ENCODE assay signal across 24 cellular contexts in the genomic region with DNA sequence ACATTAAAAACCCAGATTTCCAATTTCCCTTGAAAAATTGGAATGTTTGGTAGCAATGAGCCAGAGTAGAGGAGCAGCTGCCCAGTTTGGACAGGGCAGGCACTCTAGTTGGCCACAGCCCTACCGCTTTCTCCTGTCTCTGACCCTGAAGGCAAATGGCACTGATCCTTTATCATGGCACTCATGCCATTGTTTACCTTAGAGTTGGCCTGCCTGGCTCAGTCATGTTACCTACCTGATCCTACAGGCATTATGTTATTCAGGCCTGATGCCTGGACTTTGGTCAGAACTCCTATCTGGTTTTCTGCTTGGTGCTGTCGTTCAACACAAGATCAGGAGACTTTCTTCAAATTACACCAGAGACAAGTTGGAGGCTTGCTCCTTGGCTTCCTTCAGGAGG. TPM values are rescaled to one million over a fixed set of nuclear protein-coding genes. Genes with fewer than 3 reads are reported as not detected.
DNase-seq lines count a peak whose midpoint lies in the region; ATAC-seq, FAIRE-seq and TF ChIP-seq lines count a peak whose summit lies in the region.
"Had no signal": no experiment of that assay in that cellular context is flagged by ENCODE, and none has a peak within 500 bp of the region (broad histone marks: within the 10 kb centered on the region; RNA-seq: fewer than 3 reads in every experiment).

No MANE protein-coding gene starts in this region.

- no peaks in the 10 kb centered on the region for H3K9me3 Mint-ChIP-seq in activated naive CD4-positive, alpha-beta T cell treated with anti-CD3 and anti-CD28 coated beads, Interleukin-2, amount 50 U/mL, for 24 hours
- peaks cover 2% of the 10 kb centered on the region for H3K9me3 Mint-ChIP-seq in activated CD4-positive, alpha-beta T cell treated with anti-CD3 and anti-CD28 coated beads for 36 hours (ENCODE audit: low read depth)
- H3K9me3 Mint-ChIP-seq: CD4-positive, alpha-beta T cell; CD8-positive, alpha-beta memory T cell had no signal

- no peak for TF ChIP-seq RAD21 in H1 (IDR thresholded peaks at IDR 0.05 in 1 of 2, conservative IDR thresholded peaks at IDR 0.05 in 1 of 2; ENCODE audit: low read depth in 2 of 2, low read length in 2 of 2)

- H3K4me1 ChIP-seq in H1 (replicated peaks in 1 of 4; ENCODE audit: control insufficient read depth in 3 of 4, insufficient read depth in 4 of 4, low read length in 3 of 4), result no peaks in the 10 kb centered on the region
- no peaks in the 10 kb centered on the region for H3K4me1 ChIP-seq in small intestine (ENCODE audit: control insufficient read depth in 2 of 2, insufficient read depth in 1 of 2, low read depth in 1 of 2, low read length in 1 of 2)
- no peaks in the 10 kb centered on the region for H3K4me1 ChIP-seq in right lobe of liver

- H3K27ac Mint-ChIP-seq in activated naive CD4-positive, alpha-beta T cell treated with anti-CD3 and anti-CD28 coated beads, Interleukin-2, amount 50 U/mL, for 24 hours, result peak overlapping the region; percentile 41
- no peak overlapping the region for H3K27ac Mint-ChIP-seq in activated CD4-positive, alpha-beta T cell treated with anti-CD3 and anti-CD28 coated beads for 36 hours
- H3K27ac Mint-ChIP-seq: B cell; CD14-positive monocyte; CD4-positive, alpha-beta T cell; CD8-positive, alpha-beta memory T cell had no signal

- no peaks in the 10 kb centered on the region for H3K79me2 ChIP-seq in H1 (ENCODE audit: control insufficient read depth in 1 of 2, insufficient read depth in 2 of 2, low read length in 2 of 2)

- no peaks in the 10 kb centered on the region for H3K27me3 Mint-ChIP-seq in activated naive CD4-positive, alpha-beta T cell treated with anti-CD3 and anti-CD28 coated beads, Interleukin-2, amount 50 U/mL, for 24 hours
- H3K27me3 Mint-ChIP-seq in activated CD4-positive, alpha-beta T cell treated with anti-CD3 and anti-CD28 coated beads for 36 hours, result peaks cover 6% of the 10 kb centered on the region

- DNase-seq in activated naive CD4-positive, alpha-beta T cell treated with anti-CD3 and anti-CD28 coated beads, Interleukin-2, amount 50 U/mL, for 16 hours, result no peak
- DNase-seq in H1 (ENCODE audit: low read depth in 1 of 2, low spot score in 2 of 2) (no peak), small intestine (peak; percentile 21), NAMALWA (ENCODE audit: low spot score) (no peak), right lobe of liver (no peak)
- DNase-seq in activated CD4-positive, alpha-beta T cell treated with anti-CD3 and anti-CD28 coated beads for 36 hours, result no peak
- DNase-seq: CD4-positive, alpha-beta T cell; CD8-positive, alpha-beta memory T cell; DMS 273 treated with DMSO at 0.1 percent for 48 hours; DMS79; EL; GF-D8; GOT3; H7; HCEC 1CT had no signal

- H2BK15ac ChIP-seq in H1 (ENCODE audit: low read length), result no peak overlapping the region

- no peaks in the 10 kb centered on the region for H3K4me1 Mint-ChIP-seq in activated naive CD4-positive, alpha-beta T cell treated with anti-CD3 and anti-CD28 coated beads, Interleukin-2, amount 50 U/mL, for 24 hours
- H3K4me1 Mint-ChIP-seq in activated CD4-positive, alpha-beta T cell treated with anti-CD3 and anti-CD28 coated beads for 36 hours, result no peaks in the 10 kb centered on the region
- H3K4me1 Mint-ChIP-seq: CD14-positive monocyte; CD8-positive, alpha-beta memory T cell had no signal

- H3K36me3 ChIP-seq in H1 (ENCODE audit: control insufficient read depth in 2 of 4, insufficient read depth in 4 of 4, low read length in 3 of 4) (no peaks in the 10 kb centered on the region), small intestine (ENCODE audit: control insufficient read depth in 2 of 2, insufficient read depth in 2 of 2, low read length in 2 of 2) (no peaks in the 10 kb centered on the region), right lobe of liver (no peaks in the 10 kb centered on the region)
- H3K36me3 ChIP-seq: BLaER1 treated with 17β-estradiol and CSF1 and Interleukin-3, amounts not matched to agents 10 nM and 100 nM had no signal

- WGBS in H1 (ENCODE audit: extremely low coverage in 1 of 2, insufficient coverage in 1 of 2, insufficient read length in 1 of 2, insufficient replicate concordance in 2 of 2, low coverage in 1 of 2, low lambda C conversion rate in 2 of 2, missing lambda C conversion rate in 1 of 2), 2 experiments, result 83% methylated on average over 2 of the region's 2 CpGs; no CpG with 5 or more reads in 1 of the 2 experiments
- 50 to 82% (median 52%) methylated on average over 2 of the region's 2 CpGs for WGBS in small intestine, 3 donors
- 40% methylated on average over 1 of the region's 2 CpGs for WGBS in right lobe of liver (ENCODE audit: insufficient coverage, low coverage, low lambda C conversion rate, missing lambda C conversion rate)

- H3K27me3 ChIP-seq in H1 (replicated peaks in 1 of 4; ENCODE audit: control insufficient read depth in 3 of 4, extremely low read depth in 1 of 4, insufficient read depth in 3 of 4, low read length in 3 of 4) (no peaks in the 10 kb centered on the region), small intestine (ENCODE audit: control insufficient read depth in 2 of 2, insufficient read depth in 2 of 2, low read length in 2 of 2) (no peaks in the 10 kb centered on the region), right lobe of liver (no peaks in the 10 kb centered on the region)
- H3K27me3 ChIP-seq: BLaER1 treated with 17β-estradiol and CSF1 and Interleukin-3, amounts not matched to agents 10 nM and 100 nM had no signal

- H3K9ac ChIP-seq in H1 (replicated peaks in 1 of 4; ENCODE audit: extremely low read depth in 1 of 4, low read depth in 3 of 4, low read length in 3 of 4), result no peak overlapping the region
- H3K9ac ChIP-seq: BLaER1 treated with 17β-estradiol and CSF1 and Interleukin-3, amounts not matched to agents 10 nM and 100 nM had no signal

- no peak overlapping the region for H3K4me3 ChIP-seq in H1 (ENCODE audit: extremely low read depth in 1 of 4, insufficient read depth in 2 of 4, low read depth in 3 of 4, low read length in 4 of 4)
- no peak overlapping the region for H3K4me3 ChIP-seq in small intestine (ENCODE audit: low read depth in 1 of 2, low read length in 2 of 2)
- no peak overlapping the region for H3K4me3 ChIP-seq in right lobe of liver
- H3K4me3 ChIP-seq: BLaER1 treated with 17β-estradiol and CSF1 and Interleukin-3, amounts not matched to agents 10 nM and 100 nM had no signal

- FAIRE-seq in H1 (lab: Jason Lieb, UNC) (no peak), small intestine (lab: Jason Lieb, UNC) (no peak)
- FAIRE-seq: A204.1, D721Med, GM12891, GM18507 had no signal

- TF ChIP-seq POLR2A in H1 (IDR thresholded peaks at IDR 0.05; ENCODE audit: control extremely low read depth in 1 of 2, low read depth in 2 of 2, low read length in 2 of 2), result no peak
- no peak for TF ChIP-seq POLR2A in right lobe of liver (IDR thresholded peaks at IDR 0.05)

- ATAC-seq in activated CD4-positive, alpha-beta T cell treated with anti-CD3 and anti-CD28 coated beads for 36 hours, result no peak
- ATAC-seq in right lobe of liver, result no peak

- H3K56ac ChIP-seq in H1 (replicated peaks; ENCODE audit: insufficient read length, low read depth, low read length), result no peak overlapping the region

- H4K20me1 ChIP-seq in H1 (replicated peaks in 1 of 2; ENCODE audit: control insufficient read depth in 1 of 2, insufficient read depth in 2 of 2, low read length in 2 of 2), result no peaks in the 10 kb centered on the region
- H4K20me1 ChIP-seq: BLaER1 treated with 17β-estradiol and CSF1 and Interleukin-3, amounts not matched to agents 10 nM and 100 nM had no signal

- TF ChIP-seq EP300 in H1 (IDR thresholded peaks at IDR 0.05; ENCODE audit: borderline replicate concordance in 1 of 2, low read depth in 2 of 2, low read length in 2 of 2), result no peak

- no peaks in the 10 kb centered on the region for H3K79me1 ChIP-seq in H1 (ENCODE audit: low read depth, low read length)

- H3K27ac ChIP-seq in H1 (ENCODE audit: low read depth, low read length), result no peak overlapping the region
- no peak overlapping the region for H3K27ac ChIP-seq in small intestine (ENCODE audit: low read depth in 1 of 2, low read length in 1 of 2)
- H3K27ac ChIP-seq in right lobe of liver, result no peak overlapping the region
- H3K27ac ChIP-seq: 22Rv1; BLaER1 treated with 17β-estradiol and CSF1 and Interleukin-3, amounts not matched to agents 10 nM and 100 nM had no signal

- intact Hi-C loops in activated CD4-positive, alpha-beta T cell treated with anti-CD3 and anti-CD28 coated beads for 36 hours (cut with DNase I, micrococcal nuclease), result no loop called here
- intact Hi-C loops in right lobe of liver (cut with DNase I), result no loop called here

- no peaks in the 10 kb centered on the region for H3K36me3 Mint-ChIP-seq in activated naive CD4-positive, alpha-beta T cell treated with anti-CD3 and anti-CD28 coated beads, Interleukin-2, amount 50 U/mL, for 24 hours
- no peaks in the 10 kb centered on the region for H3K36me3 Mint-ChIP-seq in activated CD4-positive, alpha-beta T cell treated with anti-CD3 and anti-CD28 coated beads for 36 hours (ENCODE audit: low read depth)
- H3K36me3 Mint-ChIP-seq: CD14-positive monocyte; CD8-positive, alpha-beta memory T cell had no signal

- no peak overlapping the region for H3K14ac ChIP-seq in H1 (ENCODE audit: insufficient read length)

- H3K23me2 ChIP-seq in H1 (ENCODE audit: low read depth, low read length), result no peaks in the 10 kb centered on the region

- CTCF ChIA-PET in H1 (lab: Charles Lee; ENCODE audit: partially characterized antibody), result interaction anchor here (0.6 to 2.1 kb wide), 2 partner anchors 15 to 466 kb away, joined by 3 to 5 read pairs; no protein-coding TSS in a partner anchor
- CTCF ChIA-PET in activated CD4-positive, alpha-beta T cell treated with anti-CD3 and anti-CD28 coated beads for 36 hours (lab: Charles Lee), result interaction anchor here (0.7 kb wide), 1 partner anchor 39 kb away, joined by 3 read pairs; no protein-coding TSS in a partner anchor

- H4K5ac ChIP-seq in H1 (ENCODE audit: insufficient read length, low read depth, low read length), result no peak overlapping the region

- H4K8ac ChIP-seq in H1 (ENCODE audit: extremely low read depth, insufficient read depth, low read length), result no peak overlapping the region

- no peak overlapping the region for H3K4me3 Mint-ChIP-seq in activated naive CD4-positive, alpha-beta T cell treated with anti-CD3 and anti-CD28 coated beads, Interleukin-2, amount 50 U/mL, for 24 hours
- H3K4me3 Mint-ChIP-seq in activated CD4-positive, alpha-beta T cell treated with anti-CD3 and anti-CD28 coated beads for 36 hours, result no peak overlapping the region
- H3K4me3 Mint-ChIP-seq: B cell; CD14-positive monocyte; CD4-positive, alpha-beta T cell; CD8-positive, alpha-beta memory T cell had no signal

- H2BK120ac ChIP-seq in H1 (replicated peaks; ENCODE audit: low read depth, low read length), result no peak overlapping the region

- no peak overlapping the region for H2AFZ ChIP-seq in H1 (ENCODE audit: low read length)

- H3K23ac ChIP-seq in H1 (ENCODE audit: insufficient read length), result no peak overlapping the region

- TF ChIP-seq CTCF in H1 (IDR thresholded peaks at IDR 0.05; ENCODE audit: control extremely low read depth in 1 of 3, insufficient read depth in 1 of 3, low read depth in 1 of 3, low read length in 3 of 3) (no peak), right lobe of liver (IDR thresholded peaks at IDR 0.05) (no peak)

- no peak overlapping the region for H3K4me2 ChIP-seq in H1 (ENCODE audit: insufficient read depth in 1 of 2, low read depth in 2 of 2, low read length in 2 of 2)
- H3K4me2 ChIP-seq: BLaER1 treated with 17β-estradiol and CSF1 and Interleukin-3, amounts not matched to agents 10 nM and 100 nM had no signal

- no peak overlapping the region for H3K18ac ChIP-seq in H1 (ENCODE audit: extremely low read depth, low read length)

- POLR2A ChIA-PET in H1 (lab: Charles Lee; ENCODE audit: partially characterized antibody), result no interaction called here
- POLR2A ChIA-PET in activated CD4-positive, alpha-beta T cell treated with anti-CD3 and anti-CD28 coated beads for 36 hours (lab: Charles Lee), result no interaction called here

- H4K91ac ChIP-seq in H1 (replicated peaks; ENCODE audit: insufficient read length, low read length), result no peak overlapping the region

- H2AK5ac ChIP-seq in H1 (ENCODE audit: low read depth, low read length), result no peak overlapping the region

- H2BK20ac ChIP-seq in H1 (ENCODE audit: low read length), result no peak overlapping the region

- no peak overlapping the region for H2BK12ac ChIP-seq in H1 (ENCODE audit: low read depth, low read length)

- no peaks in the 10 kb centered on the region for H3K9me3 ChIP-seq in H1 (ENCODE audit: insufficient read depth in 2 of 2, low read depth in 1 of 2, low read length in 1 of 2)
- no peaks in the 10 kb centered on the region for H3K9me3 ChIP-seq in small intestine (ENCODE audit: control insufficient read depth, low read depth)
- H3K9me3 ChIP-seq in right lobe of liver, result no peaks in the 10 kb centered on the region

- H3K4ac ChIP-seq in H1 (replicated peaks; ENCODE audit: insufficient read length, low read depth, low read length), result peak overlapping the region; percentile 41

- H2BK5ac ChIP-seq in H1 (ENCODE audit: low read depth, low read length), result no peak overlapping the region

RNA-seq across cellular contexts. Expression of a gene that starts 24.9 kb away (rescaled TPM):
- total RNA-seq in H1 (2021; fragmentation: NEBNext Ultra II Directional; extraction: Animal tissue kit (Norgen Biotek cat#: 25700)), result 14.7 TPM in 2 replicates
- polyA plus RNA-seq in H1 (2011; rRNA removed), result 1.4 and 2.5 TPM in 2 replicates
- polyA plus RNA-seq in H1 (2011; cell fraction: cytosol; rRNA removed), result 4.4 TPM
- polyA plus RNA-seq in H1 (2011; cell fraction: nucleus; rRNA removed), result 2.8 TPM
- polyA plus RNA-seq in H1 (2012, experiment 1 of 2), result 6.8 to 10.5 TPM (median 8.2 TPM) in 4 replicates
- polyA plus RNA-seq in H1 (2012, experiment 2 of 2), result 1.1 TPM
- polyA plus RNA-seq in H1 (2013, experiment 1 of 2), result 10.1 TPM
- 9.6 TPM for polyA plus RNA-seq in H1 (2013, experiment 2 of 2)
- polyA minus RNA-seq in H1 (2011; rRNA and poly(A)+ RNA removed), result 9.2 and 14.7 TPM in 2 replicates
- 5.8 TPM for polyA minus RNA-seq in H1 (2011; cell fraction: cytosol; rRNA and poly(A)+ RNA removed)
- polyA minus RNA-seq in H1 (2011; cell fraction: nucleus; rRNA and poly(A)+ RNA removed), result 24.6 TPM
- polyA plus RNA-seq in small intestine, result 10 to 100 TPM in 2 of 3 donors, 1 to 10 TPM in 1; 10.0 to 10.2 (median 10.1) TPM
- total RNA-seq in activated CD4-positive, alpha-beta T cell treated with anti-CD3 and anti-CD28 coated beads for 36 hours, result 10 to 100 TPM; 15.8 to 16.4 TPM
- total RNA-seq in right lobe of liver, result 10 to 100 TPM in 5 of 6 experiments, 1 to 10 TPM in 1; 9.6 to 12.8 (median 11.4) TPM
